In the genomic region with DNA sequence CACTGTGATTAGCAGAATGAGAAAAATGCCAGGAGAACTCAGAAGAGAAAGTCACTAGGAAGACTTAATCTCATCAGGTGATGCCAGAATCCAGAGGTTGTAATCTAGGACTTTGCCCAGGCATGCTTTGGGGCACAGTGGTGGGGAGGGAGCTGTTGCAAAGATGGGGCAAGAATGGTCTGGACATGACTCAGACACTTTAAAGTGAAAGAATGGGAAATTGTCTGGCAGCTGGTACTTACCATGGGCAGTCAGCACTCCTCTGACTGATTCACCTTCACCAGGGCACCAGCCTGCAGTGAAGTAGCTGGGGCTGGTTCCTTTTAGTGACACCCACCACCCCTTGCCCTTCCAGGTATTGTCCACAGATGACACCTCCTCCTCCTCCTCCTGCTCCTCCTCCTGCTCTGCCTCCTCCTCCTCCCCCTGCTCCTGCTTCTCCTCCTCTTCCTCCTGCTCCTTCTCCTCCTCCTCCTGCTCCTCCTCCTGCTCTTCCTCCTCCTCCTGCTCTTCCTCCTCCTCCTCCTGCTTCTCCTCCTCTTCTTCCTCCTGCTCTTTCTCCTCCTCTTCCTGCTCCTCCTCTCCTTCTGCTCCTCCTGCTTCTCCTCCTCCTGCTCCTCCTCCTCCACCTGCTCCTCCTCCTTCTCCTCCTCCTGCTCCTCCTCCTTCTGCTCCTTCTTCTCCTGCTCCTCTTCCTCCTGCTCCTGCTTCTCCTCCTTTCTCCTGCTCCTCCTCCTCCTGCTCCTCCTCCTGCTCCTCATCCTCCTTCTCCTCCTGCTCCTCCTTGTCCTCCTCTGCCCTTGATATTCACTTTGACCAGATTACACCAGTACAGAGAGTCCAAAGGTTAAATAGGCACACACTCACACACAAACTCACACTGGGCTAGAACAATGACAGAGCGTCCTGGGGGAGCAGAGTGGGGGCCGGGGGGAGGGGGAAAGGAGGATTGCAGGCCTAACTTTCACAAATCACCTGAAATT, we compare ENCODE assay signal across 8 cellular contexts. TPM values are rescaled to one million over a fixed set of nuclear protein-coding genes. Genes with fewer than 3 reads are reported as not detected.
DNase-seq lines count a peak whose midpoint lies in the region; ATAC-seq and TF ChIP-seq lines count a peak whose summit lies in the region.

A gene (minus strand): TSS at position 379 of the 983 bp plus-strand sequence. CDS start 8,739 bp downstream, outside the sequence.

- CTCF ChIA-PET in Calu3 (lab: Charles Lee), result interaction anchor here (0.6 to 1.0 kb wide), 6 partner anchors 46 to 1896 kb away, joined by 3 to 5 read pairs (median 4); no protein-coding TSS in a partner anchor
- CTCF ChIA-PET in HEK293 (lab: Yijun Ruan, JAX), result interaction anchor here (0.9 to 1.6 kb wide), 3 partner anchors 106 to 231 kb away, joined by 3 to 4 read pairs (median 4); no protein-coding TSS in a partner anchor

- TF ChIP-seq CTCF in Calu3 (IDR thresholded peaks at IDR 0.05; ENCODE audit: unreplicated experiment) (no peak), HEK293 (tag by site-specific recombination; IDR thresholded peaks at IDR 0.05) (no peak)

- no TSS peak for BruUV-seq in Calu3 (replicated peaks; lab: Mats Ljungman, UMichigan)

- peaks cover 38% of the 10 kb centered on the region for H3K4me1 Mint-ChIP-seq in Calu3 (ENCODE audit: low read depth, unreplicated experiment)

- DNase-seq in Calu3, result peak; percentile 78
- DNase-seq in SKM-1 (lab: John Stamatoyannopoulos, UW; ENCODE audit: unreplicated experiment), result peak; percentile 23
- peak; percentile 95 for DNase-seq in fibroblast of peridontal ligament (ENCODE audit: extremely low read depth)
- no peak for DNase-seq in NCI-H748 (lab: John Stamatoyannopoulos, UW; ENCODE audit: unreplicated experiment)

- H3K4me3 ChIP-seq in HEK293 (ENCODE audit: low read depth, low read length), result peak within 1 kb of the TSS; percentile 5; the same call in 1 of the 2 replicates
- no peak within 1 kb of the TSS for H3K4me3 ChIP-seq in skin epidermis

- H3K36me3 ChIP-seq in HEK293 (ENCODE audit: control insufficient read depth in 2 of 2, insufficient read depth in 1 of 2, low read length in 2 of 2), result no peaks in the 10 kb centered on the region

- H3K27me3 Mint-ChIP-seq in Calu3 (ENCODE audit: unreplicated experiment), result no peaks in the 10 kb centered on the region

- H3K4me1 ChIP-seq in HEK293 (ENCODE audit: control insufficient read depth, insufficient read depth, low read length), result no peaks in the 10 kb centered on the region

- no peaks in the 10 kb centered on the region for H3K9me3 ChIP-seq in HEK293 (ENCODE audit: control insufficient read depth, insufficient read depth, low read depth, low read length)

- POLR2A ChIA-PET in HEK293 (lab: Yijun Ruan, JAX), result no interaction called here

- ATAC-seq in GM21360 (IDR thresholded peaks at IDR 0.05; ENCODE audit: unreplicated experiment) (no peak), GM21619 (IDR thresholded peaks at IDR 0.05; ENCODE audit: unreplicated experiment) (no peak)

- peaks cover 32% of the 10 kb centered on the region for H3K36me3 Mint-ChIP-seq in Calu3 (ENCODE audit: insufficient read depth, unreplicated experiment)

- peak within 1 kb of the TSS; percentile 4 for H3K4me3 Mint-ChIP-seq in Calu3 (ENCODE audit: low read depth, unreplicated experiment)

- H3K27ac ChIP-seq in HEK293 (ENCODE audit: extremely low read depth, low read depth, low read length) (no peak within 1 kb of the TSS), skin epidermis (peak within 1 kb of the TSS in 12 of 21 experiments; percentile 3 to 91 (median 37))

- H3K9me3 Mint-ChIP-seq in Calu3 (ENCODE audit: low read depth, unreplicated experiment), result no peaks in the 10 kb centered on the region

- peak within 1 kb of the TSS; percentile 8 for H3K27ac Mint-ChIP-seq in Calu3 (ENCODE audit: unreplicated experiment)

- intact Hi-C loops in Calu3 (cut with micrococcal nuclease; ENCODE audit: unreplicated experiment), result loop anchor here (5.0 kb wide), 1 partner anchor 449 kb away; a partner anchor contains a TSS

TF ChIP-seq in HEK293, 187 proteins besides CTCF, POLR2A, EP300 and RAD21 (continues in another document):
- TF ChIP-seq, protein P1, sequence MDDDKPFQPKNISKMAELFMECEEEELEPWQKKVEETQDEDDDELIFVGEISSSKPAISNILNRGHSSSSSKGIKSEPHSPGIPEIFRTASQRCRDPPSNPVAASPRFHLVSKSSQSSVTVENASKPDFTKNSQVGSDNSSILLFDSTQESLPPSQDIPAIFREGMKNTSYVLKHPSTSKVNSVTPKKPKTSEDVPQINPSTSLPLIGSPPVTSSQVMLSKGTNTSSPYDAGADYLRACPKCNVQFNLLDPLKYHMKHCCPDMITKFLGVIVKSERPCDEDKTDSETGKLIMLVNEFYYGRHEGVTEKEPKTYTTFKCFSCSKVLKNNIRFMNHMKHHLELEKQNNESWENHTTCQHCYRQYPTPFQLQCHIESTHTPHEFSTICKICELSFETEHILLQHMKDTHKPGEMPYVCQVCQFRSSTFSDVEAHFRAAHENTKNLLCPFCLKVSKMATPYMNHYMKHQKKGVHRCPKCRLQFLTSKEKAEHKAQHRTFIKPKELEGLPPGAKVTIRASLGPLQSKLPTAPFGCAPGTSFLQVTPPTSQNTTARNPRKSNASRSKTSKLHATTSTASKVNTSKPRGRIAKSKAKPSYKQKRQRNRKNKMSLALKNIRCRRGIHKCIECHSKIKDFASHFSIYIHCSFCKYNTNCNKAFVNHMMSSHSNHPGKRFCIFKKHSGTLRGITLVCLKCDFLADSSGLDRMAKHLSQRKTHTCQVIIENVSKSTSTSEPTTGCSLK (tag by site-specific recombination; IDR thresholded peaks at IDR 0.05), result 0 out of 2 replicates have a peak, but pooled peaks have one; percentile 37
- TF ChIP-seq ZNF658 (tag by site-specific recombination; IDR thresholded peaks at IDR 0.05) (no peak), ZBTB17 (tag by site-specific recombination; IDR thresholded peaks at IDR 0.05) (peak; percentile 82), FEZF1 (tag by site-specific recombination; IDR thresholded peaks at IDR 0.05) (no peak), ZNF664 (tag by site-specific recombination; IDR thresholded peaks at IDR 0.05) (no peak), ZNF133 (tag by site-specific recombination; IDR thresholded peaks at IDR 0.05) (peak; percentile 64), KLF1 (tag by site-specific recombination; IDR thresholded peaks at IDR 0.05) (no peak), ZNF670 (tag by site-specific recombination; IDR thresholded peaks at IDR 0.05; ENCODE audit: low read depth) (no peak), ZNF416 (tag by site-specific recombination; IDR thresholded peaks at IDR 0.05) (no peak), ZNF184 (tag by site-specific recombination; IDR thresholded peaks at IDR 0.05) (no peak), MZF1 (tag by site-specific recombination; IDR thresholded peaks at IDR 0.05; ENCODE audit: borderline replicate concordance) (no peak), ZXDB (tag by site-specific recombination; IDR thresholded peaks at IDR 0.05) (no peak), ZNF785 (tag by site-specific recombination; IDR thresholded peaks at IDR 0.05) (0 out of 2 replicates have a peak, but pooled peaks have one; percentile 62), ZNF324 (tag by site-specific recombination; IDR thresholded peaks at IDR 0.05) (no peak), ZNF624 (tag by site-specific recombination; IDR thresholded peaks at IDR 0.05) (no peak), ZNF10 (tag by site-specific recombination; IDR thresholded peaks at IDR 0.05) (peak; percentile 69; the same call in 1 of the 2 replicates), ZBTB8A (tag by site-specific recombination; IDR thresholded peaks at IDR 0.05) (no peak), ZNF341 (tag by site-specific recombination; IDR thresholded peaks at IDR 0.05; ENCODE audit: low read depth) (peak; percentile 52), ZNF248 (tag by site-specific recombination; IDR thresholded peaks at IDR 0.05) (peak; percentile 62; the same call in 1 of the 2 replicates), ZNF571 (tag by site-specific recombination; IDR thresholded peaks at IDR 0.05) (peak; percentile 70; the same call in 1 of the 2 replicates), SALL2 (tag by site-specific recombination; IDR thresholded peaks at IDR 0.05; ENCODE audit: borderline replicate concordance) (peak; percentile 57; the same call in 1 of the 2 replicates)
- TF ChIP-seq, protein P2, sequence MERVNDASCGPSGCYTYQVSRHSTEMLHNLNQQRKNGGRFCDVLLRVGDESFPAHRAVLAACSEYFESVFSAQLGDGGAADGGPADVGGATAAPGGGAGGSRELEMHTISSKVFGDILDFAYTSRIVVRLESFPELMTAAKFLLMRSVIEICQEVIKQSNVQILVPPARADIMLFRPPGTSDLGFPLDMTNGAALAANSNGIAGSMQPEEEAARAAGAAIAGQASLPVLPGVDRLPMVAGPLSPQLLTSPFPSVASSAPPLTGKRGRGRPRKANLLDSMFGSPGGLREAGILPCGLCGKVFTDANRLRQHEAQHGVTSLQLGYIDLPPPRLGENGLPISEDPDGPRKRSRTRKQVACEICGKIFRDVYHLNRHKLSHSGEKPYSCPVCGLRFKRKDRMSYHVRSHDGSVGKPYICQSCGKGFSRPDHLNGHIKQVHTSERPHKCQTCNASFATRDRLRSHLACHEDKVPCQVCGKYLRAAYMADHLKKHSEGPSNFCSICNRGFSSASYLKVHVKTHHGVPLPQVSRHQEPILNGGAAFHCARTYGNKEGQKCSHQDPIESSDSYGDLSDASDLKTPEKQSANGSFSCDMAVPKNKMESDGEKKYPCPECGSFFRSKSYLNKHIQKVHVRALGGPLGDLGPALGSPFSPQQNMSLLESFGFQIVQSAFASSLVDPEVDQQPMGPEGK (tag by site-specific recombination; IDR thresholded peaks at IDR 0.05), result peak; percentile 27; the same call in 1 of the 2 replicates
- TF ChIP-seq, protein P3, sequence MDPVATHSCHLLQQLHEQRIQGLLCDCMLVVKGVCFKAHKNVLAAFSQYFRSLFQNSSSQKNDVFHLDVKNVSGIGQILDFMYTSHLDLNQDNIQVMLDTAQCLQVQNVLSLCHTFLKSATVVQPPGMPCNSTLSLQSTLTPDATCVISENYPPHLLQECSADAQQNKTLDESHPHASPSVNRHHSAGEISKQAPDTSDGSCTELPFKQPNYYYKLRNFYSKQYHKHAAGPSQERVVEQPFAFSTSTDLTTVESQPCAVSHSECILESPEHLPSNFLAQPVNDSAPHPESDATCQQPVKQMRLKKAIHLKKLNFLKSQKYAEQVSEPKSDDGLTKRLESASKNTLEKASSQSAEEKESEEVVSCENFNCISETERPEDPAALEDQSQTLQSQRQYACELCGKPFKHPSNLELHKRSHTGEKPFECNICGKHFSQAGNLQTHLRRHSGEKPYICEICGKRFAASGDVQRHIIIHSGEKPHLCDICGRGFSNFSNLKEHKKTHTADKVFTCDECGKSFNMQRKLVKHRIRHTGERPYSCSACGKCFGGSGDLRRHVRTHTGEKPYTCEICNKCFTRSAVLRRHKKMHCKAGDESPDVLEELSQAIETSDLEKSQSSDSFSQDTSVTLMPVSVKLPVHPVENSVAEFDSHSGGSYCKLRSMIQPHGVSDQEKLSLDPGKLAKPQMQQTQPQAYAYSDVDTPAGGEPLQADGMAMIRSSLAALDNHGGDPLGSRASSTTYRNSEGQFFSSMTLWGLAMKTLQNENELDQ (tag by site-specific recombination; IDR thresholded peaks at IDR 0.05; ENCODE audit: low read depth), result no peak

RNA-seq across cellular contexts. Expression of the gene that starts here (rescaled TPM):
- total RNA-seq in Calu3 (2022), result 5.9 and 6.4 TPM in 2 replicates
